In the genomic region with DNA sequence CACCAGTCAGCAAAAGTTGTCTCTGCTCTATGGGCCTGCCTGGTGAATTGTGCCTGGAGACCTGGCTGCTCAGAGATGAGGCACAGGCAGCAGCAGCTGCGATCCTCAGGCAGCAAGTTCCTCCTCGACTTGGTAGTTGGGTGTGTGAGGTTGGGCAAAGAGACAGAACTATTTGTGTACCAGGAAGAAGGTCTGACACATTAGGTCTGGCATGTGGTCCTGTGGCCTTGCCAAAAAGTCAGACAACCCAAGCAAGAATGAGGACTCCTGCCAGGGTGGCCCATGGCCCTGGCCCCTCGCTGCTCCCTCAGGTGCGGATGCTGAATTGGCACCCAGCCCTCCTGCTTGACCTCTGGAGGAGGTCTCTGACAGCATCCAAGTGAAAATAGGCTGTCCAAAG, we compare ENCODE assay signal across 13 cellular contexts.
DNase-seq lines count a peak whose midpoint lies in the region; ATAC-seq and TF ChIP-seq lines count a peak whose summit lies in the region.
"Had no signal": no experiment of that assay in that cellular context is flagged by ENCODE, and none has a peak within 500 bp of the region (broad histone marks: within the 10 kb centered on the region; RNA-seq: fewer than 3 reads in every experiment).

No MANE protein-coding gene starts in this region.

- H3K4me1 ChIP-seq in adipocyte (ENCODE audit: control insufficient read depth, insufficient read depth, low read length) (peaks cover 19% of the 10 kb centered on the region), foreskin keratinocyte (peaks cover 4% of the 10 kb centered on the region), prostate gland (replicated peaks) (peaks cover 4% of the 10 kb centered on the region)

- peaks cover 3% of the 10 kb centered on the region for H3K9me3 Mint-ChIP-seq in activated CD8-positive, alpha-beta T cell treated with anti-CD3 and anti-CD28 coated beads, Interleukin-2, amount 10 ng/mL, durations not matched to agents 7 days and 5 days (ENCODE audit: insufficient read depth)

- TF ChIP-seq CTCF in foreskin keratinocyte (conservative IDR thresholded peaks at IDR 0.05) = no peak
- TF ChIP-seq CTCF in prostate gland (IDR thresholded peaks at IDR 0.05) = no peak

- POLR2A ChIA-PET in activated CD8-positive, alpha-beta T cell treated with anti-CD3 and anti-CD28 coated beads, Interleukin-2, amount 10 ng/mL, durations not matched to agents 7 days and 5 days (lab: Charles Lee) = no interaction called here

- no peaks in the 10 kb centered on the region for H3K36me3 ChIP-seq in adipocyte (ENCODE audit: control insufficient read depth, insufficient read depth, low read length, severe bottlenecking)
- H3K36me3 ChIP-seq in prostate gland = no peaks in the 10 kb centered on the region

- H3K36me3 Mint-ChIP-seq in activated CD8-positive, alpha-beta T cell treated with anti-CD3 and anti-CD28 coated beads, Interleukin-2, amount 10 ng/mL, durations not matched to agents 7 days and 5 days (ENCODE audit: low read depth) = no peaks in the 10 kb centered on the region

- peaks cover 8% of the 10 kb centered on the region for H3K9me3 ChIP-seq in adipocyte (ENCODE audit: control insufficient read depth, low read length)
- H3K9me3 ChIP-seq in prostate gland = no peaks in the 10 kb centered on the region
- H3K9me3 ChIP-seq: spleen had no signal

- H3K9ac ChIP-seq in adipocyte (ENCODE audit: low read length) = no peak overlapping the region

- H3K27me3 ChIP-seq in adipocyte (replicated peaks; ENCODE audit: control insufficient read depth, insufficient read depth, low read length) = no peaks in the 10 kb centered on the region
- no peaks in the 10 kb centered on the region for H3K27me3 ChIP-seq in foreskin keratinocyte
- H3K27me3 ChIP-seq in prostate gland (replicated peaks; ENCODE audit: insufficient read depth) = no peaks in the 10 kb centered on the region

- peaks cover 11% of the 10 kb centered on the region for H3K27me3 Mint-ChIP-seq in activated CD8-positive, alpha-beta T cell treated with anti-CD3 and anti-CD28 coated beads, Interleukin-2, amount 10 ng/mL, durations not matched to agents 7 days and 5 days (ENCODE audit: low read depth)

- ATAC-seq in foreskin keratinocyte (peak; percentile 55), GM18505 (IDR thresholded peaks at IDR 0.05; ENCODE audit: unreplicated experiment) (no peak)
- ATAC-seq in activated CD8-positive, alpha-beta T cell treated with anti-CD3 and anti-CD28 coated beads, Interleukin-2, amount 10 ng/mL, durations not matched to agents 7 days and 5 days = no peak

- H3K4me1 Mint-ChIP-seq in activated CD8-positive, alpha-beta T cell treated with anti-CD3 and anti-CD28 coated beads, Interleukin-2, amount 10 ng/mL, durations not matched to agents 7 days and 5 days (ENCODE audit: low read depth) = no peaks in the 10 kb centered on the region

- H3K4me3 ChIP-seq in adipocyte (ENCODE audit: low read length) = no peak overlapping the region
- no peak overlapping the region for H3K4me3 ChIP-seq in prostate gland
- H3K4me3 ChIP-seq: spleen had no signal

- intact Hi-C loops in prostate gland (cut with DNase I) = no loop called here

- H3K27ac ChIP-seq in foreskin keratinocyte (no peak overlapping the region), prostate gland (no peak overlapping the region)

- 23% methylated on average over 4 of the region's 4 CpGs for WGBS in prostate gland

- no peak overlapping the region for H3K27ac Mint-ChIP-seq in activated CD8-positive, alpha-beta T cell treated with anti-CD3 and anti-CD28 coated beads, Interleukin-2, amount 10 ng/mL, durations not matched to agents 7 days and 5 days

- DNase-seq in EH (ENCODE audit: low read depth) (peak; percentile 67), adipocyte (ENCODE audit: low read depth) (peak; percentile 63), foreskin keratinocyte (peak; percentile 44 to 69), prostate gland (ENCODE audit: low spot score) (peak; percentile 73), NCI-H2107 (lab: John Stamatoyannopoulos, UW) (no peak), NCI-H510A (lab: John Stamatoyannopoulos, UW) (no peak)
- no peak for DNase-seq in activated CD8-positive, alpha-beta T cell treated with anti-CD3 and anti-CD28 coated beads, Interleukin-2, amount 10 ng/mL, durations not matched to agents 7 days and 5 days
- DNase-seq: activated CD8-positive, alpha-beta memory T cell treated with anti-CD3 and anti-CD28 coated beads, Interleukin-2, amount 50 U/mL, for 48 hours; central memory CD4-positive, alpha-beta T cell; NCI-H1417; OCI-M1; spleen had no signal

- TF ChIP-seq POLR2A in prostate gland (IDR thresholded peaks at IDR 0.05) (no peak), GM18505 (IDR thresholded peaks at IDR 0.05; ENCODE audit: borderline replicate concordance, extremely low read depth, insufficient read depth, insufficient read length) (no peak)

- no peak overlapping the region for H3K4me3 Mint-ChIP-seq in activated CD8-positive, alpha-beta T cell treated with anti-CD3 and anti-CD28 coated beads, Interleukin-2, amount 10 ng/mL, durations not matched to agents 7 days and 5 days

- CTCF ChIA-PET in activated CD8-positive, alpha-beta T cell treated with anti-CD3 and anti-CD28 coated beads, Interleukin-2, amount 10 ng/mL, durations not matched to agents 7 days and 5 days (lab: Charles Lee) = no interaction called here

Comparison
In these comparisons a context has a peak if more than half of its experiments do, and no peak if none do; other contexts are left out.
1. DNase-seq: peak in EH (single experiment), adipocyte (single experiment), foreskin keratinocyte (2 of 2) and prostate gland (single experiment); none in NCI-H2107 (single experiment), NCI-H510A (single experiment) and activated CD8-positive, alpha-beta T cell treated with anti-CD3 and anti-CD28 coated beads, Interleukin-2, amount 10 ng/mL, durations not matched to agents 7 days and 5 days (single experiment).